ENCODE assay signal across 22 cellular contexts in genomic region chr19:2358548-2359173, GRCh38. TPM values are rescaled to one million over a fixed set of nuclear protein-coding genes. Genes with fewer than 3 reads are reported as not detected.
DNase-seq lines count a peak whose midpoint lies in the region; ATAC-seq, FAIRE-seq and TF ChIP-seq lines count a peak whose summit lies in the region.
"Had no signal": no experiment of that assay in that cellular context is flagged by ENCODE, and none has a peak within 500 bp of the region (broad histone marks: within the 10 kb centered on the region; RNA-seq: fewer than 3 reads in every experiment).

No MANE protein-coding gene starts in this region.

- TF ChIP-seq POLR2A in K562 (conservative IDR thresholded peaks at IDR 0.05): no peak

- no peak overlapping the region for H3K4me2 ChIP-seq in K562 (ENCODE audit: insufficient read depth, low read length)
- H3K4me2 ChIP-seq: PC-9 had no signal

- peaks cover 5% of the 10 kb centered on the region; the same call in 1 of the 2 replicates for H3K27me3 ChIP-seq in H7 (ENCODE audit: control insufficient read depth, insufficient read depth, low read length)
- peaks cover 17 to 46% of the 10 kb centered on the region in 2 experiments; a peak in 4 of 5 replicates for H3K27me3 ChIP-seq in K562 (ENCODE audit: control insufficient read depth in 2 of 2, insufficient read depth in 2 of 2, low read length in 2 of 2)
- peaks cover 3 to 10% of the 10 kb centered on the region in 2 donors for H3K27me3 ChIP-seq in small intestine (ENCODE audit: control insufficient read depth in 2 of 2, insufficient read depth in 2 of 2, low read length in 2 of 2)

- no peak overlapping the region for H3K27ac ChIP-seq in K562 (ENCODE audit: extremely low read depth, low read depth, low read length)
- H3K27ac ChIP-seq in small intestine (ENCODE audit: low read depth in 1 of 2, low read length in 1 of 2): no peak overlapping the region
- H3K27ac ChIP-seq: PC-9, SJCRH30 had no signal

- H3K9me1 ChIP-seq in K562 (ENCODE audit: control insufficient read depth, insufficient read depth, low read length): peaks cover 5% of the 10 kb centered on the region

- peaks cover 0 to 40% of the 10 kb centered on the region in 2 experiments; a peak in 3 of 5 replicates for H3K4me1 ChIP-seq in K562 (replicated peaks in 1 of 2; ENCODE audit: control insufficient read depth in 2 of 2, insufficient read depth in 2 of 2, low read length in 2 of 2)
- no peaks in the 10 kb centered on the region for H3K4me1 ChIP-seq in small intestine (ENCODE audit: control insufficient read depth in 2 of 2, insufficient read depth in 1 of 2, low read depth in 1 of 2, low read length in 1 of 2)

- H4K20me1 ChIP-seq in K562 (replicated peaks; ENCODE audit: control insufficient read depth, insufficient read depth, low read length): no peaks in the 10 kb centered on the region; the same call in 1 of the 2 replicates

- TF ChIP-seq CTCF in K562 (IDR thresholded peaks at IDR 0.05 in 2 of 3, conservative IDR thresholded peaks at IDR 0.05 in 1 of 3; ENCODE audit: insufficient read depth in 2 of 3, low read depth in 1 of 3, low read length in 3 of 3): no peak

- 7% methylated on average over 27 of the region's 28 CpGs for WGBS in K562 (ENCODE audit: insufficient coverage, low coverage, missing lambda C conversion rate)
- WGBS in small intestine, 3 donors: 21 to 62% (median 44%) methylated on average over 28 of the region's 28 CpGs

- DNase-seq in H7: peak; percentile 58
- no peak for DNase-seq in K562 (ENCODE audit: extremely low read depth in 1 of 4, low spot score in 3 of 4)
- peak; percentile 25 for DNase-seq in small intestine
- DNase-seq in NCI-H2171 (lab: John Stamatoyannopoulos, UW): no peak
- DNase-seq in SK-N-DZ (ENCODE audit: low spot score): no peak
- DNase-seq: AML-193; CD4-positive, CD25-positive, alpha-beta regulatory T cell; COR-L47; DMS153; EL; HCEC 1CT; KBM-7; NCI-H1105; NCI-H1694; NCI-H2081 treated with DMSO at 0.1 percent for 48 hours; NCI-H226; NCI-H524; NCI-H82; PC-9; SJCRH30; T-helper 17 cell had no signal

- ATAC-seq in K562: no peak
- ATAC-seq: T-helper 17 cell had no signal

- no peak for TF ChIP-seq EP300 in K562 (IDR thresholded peaks at IDR 0.05; ENCODE audit: low read length)

- H3K4me3 ChIP-seq in H7 (ENCODE audit: insufficient read depth, low read depth, low read length) (no peak overlapping the region), K562 (no peak overlapping the region), small intestine (ENCODE audit: low read depth in 1 of 2, low read length in 2 of 2) (no peak overlapping the region)
- H3K4me3 ChIP-seq: PC-9, SJCRH30 had no signal

- POLR2A ChIA-PET in K562 (lab: Yijun Ruan, JAX): no interaction called here

- BruUV-seq in K562 (replicated peaks; lab: Mats Ljungman, UMichigan): no TSS peak

- intact Hi-C loops in K562 (cut with micrococcal nuclease): no loop called here

- CTCF ChIA-PET in K562 (lab: Yijun Ruan, JAX; ENCODE audit: low intra/inter-chr PET ratio): no interaction called here

- H3K36me3 ChIP-seq in H7 (replicated peaks; ENCODE audit: control insufficient read depth, insufficient read depth, low read length) (no peaks in the 10 kb centered on the region; the same call in 1 of the 2 replicates), K562 (ENCODE audit: control insufficient read depth, insufficient read depth, low read length) (peaks cover 6% of the 10 kb centered on the region; the same call in 1 of the 3 replicates), small intestine (ENCODE audit: control insufficient read depth in 2 of 2, insufficient read depth in 2 of 2, low read length in 2 of 2) (peaks cover under 1 to 6% of the 10 kb centered on the region in 2 donors)
- H3K36me3 ChIP-seq: SJCRH30 had no signal

- H3K9me3 ChIP-seq in K562 (replicated peaks; ENCODE audit: control insufficient read depth, insufficient read depth, low read depth, low read length): no peaks in the 10 kb centered on the region; the same call in 1 of the 2 replicates
- H3K9me3 ChIP-seq in small intestine (ENCODE audit: control insufficient read depth, low read depth): no peaks in the 10 kb centered on the region
- H3K9me3 ChIP-seq: SJCRH30 had no signal

- H3K9ac ChIP-seq in K562 (ENCODE audit: insufficient read depth in 1 of 2, low read depth in 2 of 2, low read length in 2 of 2): peak overlapping the region in 1 of 2 experiments; percentile 78; a peak in 2 of 4 replicates

- TF ChIP-seq RAD21 in K562 (CRISPR knock-in tag; conservative IDR thresholded peaks at IDR 0.05 in 1 of 2, IDR thresholded peaks at IDR 0.05 in 1 of 2): no peak

- H2AFZ ChIP-seq in K562 (ENCODE audit: low read depth, low read length): no peak overlapping the region
- H2AFZ ChIP-seq: PC-9 had no signal

- no peaks in the 10 kb centered on the region for H3K79me2 ChIP-seq in K562 (ENCODE audit: control insufficient read depth, insufficient read depth, low read length)

- in situ Hi-C loops in K562 (cut with MboI): no loop called here

- no peak for FAIRE-seq in K562 (lab: Jason Lieb, UNC)
- no peak for FAIRE-seq in small intestine (lab: Jason Lieb, UNC)
- FAIRE-seq: GM19239 had no signal

RNA-seq across cellular contexts. Expression of gene TMPRSS9, which starts 1.4 kb away (rescaled TPM):
- total RNA-seq in H7 (2014; rRNA removed; shearing (Covaris generic)): 0.48 TPM in 1 of 2 replicates, not detected in the other
- total RNA-seq in K562 (2011; cell fraction: chromatin; rRNA removed; ENCODE audit: low replicate concordance): 1.7 TPM in 1 of 2 replicates, not detected in the other
- total RNA-seq in K562 (2011; cell fraction: nucleolus; rRNA removed): 0.33 and 0.66 TPM in 2 replicates
- 0.15 TPM in 1 of 2 replicates, not detected in the other for total RNA-seq in K562 (2011; cell fraction: nucleoplasm; rRNA removed)
- not detected in 2 replicates for total RNA-seq in K562 (2014; rRNA removed)
- not detected in 2 replicates for total RNA-seq in K562 (2014; rRNA removed; fragmentation: Illumina TruSeq; extraction: Trizol)
- total RNA-seq in K562 (2015; rRNA removed; fragmentation: Illumina TruSeq; extraction: Trizol): not detected in 2 replicates
- 0.11 TPM in 1 of 2 replicates, not detected in the other for total RNA-seq in K562 (2021)
- polyA plus RNA-seq in K562 (2011; rRNA removed): 0.01 TPM in 1 of 2 replicates, not detected in the other
- 0.03 TPM in 1 of 2 replicates, not detected in the other for polyA plus RNA-seq in K562 (2011; cell fraction: cytosol; rRNA removed)
- 0.04 and 0.24 TPM in 2 replicates for polyA plus RNA-seq in K562 (2011; cell fraction: nucleus; rRNA removed)
- polyA plus RNA-seq in K562 (2012): 0.34 and 2.1 TPM in 2 replicates
- polyA plus RNA-seq in K562 (2014; fragmentation: Illumina TruSeq; extraction: Trizol): not detected in 2 replicates
- polyA plus RNA-seq in K562 (2014; fragmentation: Nextera tagmentation; extraction: Ambion mirVana): not detected
- 0.03 TPM in 1 of 2 replicates, not detected in the other for polyA plus RNA-seq in K562 (2014; rRNA removed)
- not detected in 2 replicates for polyA minus RNA-seq in K562 (2011; rRNA and poly(A)+ RNA removed)
- polyA minus RNA-seq in K562 (2011; cell fraction: cytosol; rRNA and poly(A)+ RNA removed): not detected in 2 replicates
- 0.11 TPM in 1 of 2 replicates, not detected in the other for polyA minus RNA-seq in K562 (2011; cell fraction: nucleus; rRNA and poly(A)+ RNA removed)
- under 1 TPM in 1 of 3 donors, not detected in 2; 0.54 TPM for polyA plus RNA-seq in small intestine
- 0.15 and 0.39 TPM in 2 replicates for polyA plus RNA-seq in SK-N-DZ (2014; cell fraction: cytosol; rRNA removed)
- 0.58 and 0.79 TPM in 2 replicates for polyA plus RNA-seq in SK-N-DZ (2014; cell fraction: nucleus; rRNA removed)
- total RNA-seq: T-helper 17 cell had no signal
- polyA plus RNA-seq: CD4-positive, CD25-positive, alpha-beta regulatory T cell had no signal

RNA-seq across cellular contexts. Expression of gene SPPL2B, which starts 30.2 kb away (rescaled TPM):
- total RNA-seq in H7 (2014; rRNA removed; shearing (Covaris generic)): 65.9 and 75.3 TPM in 2 replicates
- total RNA-seq in K562 (2011; cell fraction: chromatin; rRNA removed; ENCODE audit: low replicate concordance): 147 and 415 TPM in 2 replicates
- total RNA-seq in K562 (2011; cell fraction: nucleolus; rRNA removed): 310 and 318 TPM in 2 replicates
- 175 and 195 TPM in 2 replicates for total RNA-seq in K562 (2011; cell fraction: nucleoplasm; rRNA removed)
- total RNA-seq in K562 (2014; rRNA removed): 32.0 and 33.9 TPM in 2 replicates
- total RNA-seq in K562 (2014; rRNA removed; fragmentation: Illumina TruSeq; extraction: Trizol): 2.6 and 4.1 TPM in 2 replicates
- total RNA-seq in K562 (2015; rRNA removed; fragmentation: Illumina TruSeq; extraction: Trizol): 15.1 and 16.9 TPM in 2 replicates
- total RNA-seq in K562 (2021): 63.6 and 74.0 TPM in 2 replicates
- 24.9 and 30.0 TPM in 2 replicates for polyA plus RNA-seq in K562 (2011; rRNA removed)
- 28.7 and 44.8 TPM in 2 replicates for polyA plus RNA-seq in K562 (2011; cell fraction: cytosol; rRNA removed)
- polyA plus RNA-seq in K562 (2011; cell fraction: nucleus; rRNA removed): 317 and 559 TPM in 2 replicates
- polyA plus RNA-seq in K562 (2012): 67.0 and 110 TPM in 2 replicates
- polyA plus RNA-seq in K562 (2014; fragmentation: Illumina TruSeq; extraction: Trizol): 8.4 and 19.9 TPM in 2 replicates
- under 1 TPM; 0.20 to 0.29 TPM for polyA plus RNA-seq in K562 (2014; fragmentation: Nextera tagmentation; extraction: Ambion mirVana)
- 62.9 and 81.2 TPM in 2 replicates for polyA plus RNA-seq in K562 (2014; rRNA removed)
- polyA minus RNA-seq in K562 (2011; rRNA and poly(A)+ RNA removed): 3.4 and 6.9 TPM in 2 replicates
- polyA minus RNA-seq in K562 (2011; cell fraction: cytosol; rRNA and poly(A)+ RNA removed): 14.0 and 22.7 TPM in 2 replicates
- polyA minus RNA-seq in K562 (2011; cell fraction: nucleus; rRNA and poly(A)+ RNA removed): 52.0 and 52.1 TPM in 2 replicates
- polyA plus RNA-seq in small intestine: 10 to 100 TPM; 69.3 to 82.6 (median 73.8) TPM
- 41.8 and 45.5 TPM in 2 replicates for polyA plus RNA-seq in SK-N-DZ (2014; cell fraction: cytosol; rRNA removed)
- 352 and 443 TPM in 2 replicates for polyA plus RNA-seq in SK-N-DZ (2014; cell fraction: nucleus; rRNA removed)

RNA-seq across cellular contexts. Expression of gene LSM7, which starts 30.3 kb away (rescaled TPM):
- total RNA-seq in H7 (2014; rRNA removed; shearing (Covaris generic)): 320 and 421 TPM in 2 replicates
- 46.8 and 94.0 TPM in 2 replicates for total RNA-seq in K562 (2011; cell fraction: chromatin; rRNA removed; ENCODE audit: low replicate concordance)
- total RNA-seq in K562 (2011; cell fraction: nucleolus; rRNA removed): 108 and 115 TPM in 2 replicates
- 89.3 and 125 TPM in 2 replicates for total RNA-seq in K562 (2011; cell fraction: nucleoplasm; rRNA removed)
- total RNA-seq in K562 (2014; rRNA removed) (408 and 578 TPM in 2 replicates), K562 (2014; rRNA removed; fragmentation: Illumina TruSeq; extraction: Trizol) (117 and 146 TPM in 2 replicates), K562 (2015; rRNA removed; fragmentation: Illumina TruSeq; extraction: Trizol) (261 and 265 TPM in 2 replicates), K562 (2021) (284 and 286 TPM in 2 replicates)
- polyA plus RNA-seq in K562 (2011; rRNA removed) (450 and 480 TPM in 2 replicates), K562 (2014; fragmentation: Illumina TruSeq; extraction: Trizol) (147 and 242 TPM in 2 replicates), K562 (2014; fragmentation: Nextera tagmentation; extraction: Ambion mirVana) (100 to 1,000 TPM in 1 of 2 experiments, 10 to 100 TPM in 1; 40.5 to 147 TPM), K562 (2014; rRNA removed) (650 and 690 TPM in 2 replicates), small intestine (100 to 1,000 TPM; 233 to 471 (median 333) TPM)
- 1,525 and 1,825 TPM in 2 replicates for polyA plus RNA-seq in K562 (2011; cell fraction: cytosol; rRNA removed)
- polyA plus RNA-seq in K562 (2011; cell fraction: nucleus; rRNA removed): 285 TPM in 2 replicates
- 272 and 399 TPM in 2 replicates for polyA plus RNA-seq in K562 (2012)
- 39.4 and 52.2 TPM in 2 replicates for polyA minus RNA-seq in K562 (2011; rRNA and poly(A)+ RNA removed)
- polyA minus RNA-seq in K562 (2011; cell fraction: cytosol; rRNA and poly(A)+ RNA removed): 59.3 and 94.0 TPM in 2 replicates
- polyA minus RNA-seq in K562 (2011; cell fraction: nucleus; rRNA and poly(A)+ RNA removed): 39.6 and 56.8 TPM in 2 replicates
- 388 and 410 TPM in 2 replicates for polyA plus RNA-seq in SK-N-DZ (2014; cell fraction: cytosol; rRNA removed)
- polyA plus RNA-seq in SK-N-DZ (2014; cell fraction: nucleus; rRNA removed): 320 and 336 TPM in 2 replicates

RNA-seq across cellular contexts. Expression of gene LINGO3, which starts 50.7 kb away (rescaled TPM):
- 1.1 and 2.7 TPM in 2 replicates for total RNA-seq in H7 (2014; rRNA removed; shearing (Covaris generic))
- total RNA-seq in K562 (2011; cell fraction: chromatin; rRNA removed; ENCODE audit: low replicate concordance): not detected in 2 replicates
- not detected in 2 replicates for total RNA-seq in K562 (2011; cell fraction: nucleolus; rRNA removed)
- total RNA-seq in K562 (2011; cell fraction: nucleoplasm; rRNA removed): not detected in 2 replicates
- total RNA-seq in K562 (2014; rRNA removed): 0.05 TPM in 1 of 2 replicates, not detected in the other
- not detected in 2 replicates for total RNA-seq in K562 (2014; rRNA removed; fragmentation: Illumina TruSeq; extraction: Trizol)
- not detected in 2 replicates for total RNA-seq in K562 (2015; rRNA removed; fragmentation: Illumina TruSeq; extraction: Trizol)
- not detected in 2 replicates for total RNA-seq in K562 (2021)
- polyA plus RNA-seq in K562 (2011; rRNA removed): 0.03 and 0.07 TPM in 2 replicates
- polyA plus RNA-seq in K562 (2011; cell fraction: cytosol; rRNA removed): 0.06 and 0.07 TPM in 2 replicates
- not detected in 2 replicates for polyA plus RNA-seq in K562 (2011; cell fraction: nucleus; rRNA removed)
- polyA plus RNA-seq in K562 (2012): 0.47 and 1.6 TPM in 2 replicates
- not detected in 2 replicates for polyA plus RNA-seq in K562 (2014; fragmentation: Illumina TruSeq; extraction: Trizol)
- under 1 TPM in 1 of 2 experiments, not detected in 1; 0.03 TPM for polyA plus RNA-seq in K562 (2014; fragmentation: Nextera tagmentation; extraction: Ambion mirVana)
- not detected in 2 replicates for polyA plus RNA-seq in K562 (2014; rRNA removed)
- not detected in 2 replicates for polyA minus RNA-seq in K562 (2011; rRNA and poly(A)+ RNA removed)
- not detected in 2 replicates for polyA minus RNA-seq in K562 (2011; cell fraction: cytosol; rRNA and poly(A)+ RNA removed)
- polyA minus RNA-seq in K562 (2011; cell fraction: nucleus; rRNA and poly(A)+ RNA removed): not detected in 2 replicates
- polyA plus RNA-seq in small intestine: under 1 TPM in 1 of 3 donors, not detected in 2; 0.13 TPM
- not detected in 2 replicates for polyA plus RNA-seq in SK-N-DZ (2014; cell fraction: cytosol; rRNA removed)
- polyA plus RNA-seq in SK-N-DZ (2014; cell fraction: nucleus; rRNA removed): not detected in 2 replicates
- total RNA-seq: PC-9, SJCRH30 had no signal

Comparison
In these comparisons a context has a peak if more than half of its experiments do, and no peak if none do; other contexts are left out.
1. DNase-seq: peak in H7 (single experiment) and small intestine (single experiment); none in K562 (0 of 4), NCI-H2171 (single experiment) and SK-N-DZ (single experiment).